In the genomic region with DNA sequence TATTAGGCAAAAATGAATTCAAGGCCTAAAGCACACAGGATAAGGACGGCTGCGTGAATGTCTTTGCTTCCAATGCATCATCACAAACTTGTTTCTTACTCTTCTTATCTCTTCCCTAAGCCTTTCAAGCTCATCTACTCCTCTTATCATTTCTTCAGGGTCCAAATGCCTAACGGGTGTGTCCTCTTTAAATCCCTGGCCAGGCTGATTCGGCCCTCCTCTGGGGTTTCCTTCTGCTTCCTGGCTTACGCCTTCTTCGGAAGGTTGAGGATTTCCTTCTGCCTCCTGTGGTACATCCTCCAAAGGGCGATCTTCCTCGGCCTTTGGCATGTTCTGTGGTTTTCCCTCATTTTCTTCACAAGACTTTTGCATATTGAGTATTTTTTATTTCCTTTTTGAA, we compare ENCODE assay signal across 7 cellular contexts. TPM values are rescaled to one million over a fixed set of nuclear protein-coding genes. Genes with fewer than 3 reads are reported as not detected.
DNase-seq lines count a peak whose midpoint lies in the region; ATAC-seq and TF ChIP-seq lines count a peak whose summit lies in the region.

No MANE protein-coding gene starts in this region.

- peaks cover 0 to 4% of the 10 kb centered on the region in 2 donors for H3K4me1 ChIP-seq in ascending aorta

- ATAC-seq in HG03045 (IDR thresholded peaks at IDR 0.05; ENCODE audit: unreplicated experiment) = no peak

- no peaks in the 10 kb centered on the region for H3K36me3 ChIP-seq in ascending aorta

- TF ChIP-seq CTCF in ascending aorta (IDR thresholded peaks at IDR 0.05) = no peak

- no peak for DNase-seq in Jurkat, Clone E6-1 (ENCODE audit: low read depth, low spot score)
- no peak for DNase-seq in ascending aorta (ENCODE audit: low spot score in 2 of 2)
- peak; percentile 4 for DNase-seq in iris pigment epithelial cell (ENCODE audit: low read depth)
- peak in 3 of 49 donors; percentile 0 to 13 (median 2) for DNase-seq in substantia nigra (lab: John Stamatoyannopoulos, UW)
- no peak for DNase-seq in GM19238 (ENCODE audit: insufficient read length, low spot score)
- no peak for DNase-seq in NCI-H1048 (lab: John Stamatoyannopoulos, UW)

- H3K27ac ChIP-seq in ascending aorta = peak overlapping the region; percentile 76 to 83
- H3K27ac ChIP-seq in substantia nigra (ENCODE audit: low read depth, low read length, poor library complexity, severe bottlenecking) = peak overlapping the region; percentile 87

- H3K9me3 ChIP-seq in ascending aorta = no peaks in the 10 kb centered on the region

- peak overlapping the region; percentile 80 for H3K4me3 ChIP-seq in Jurkat, Clone E6-1 (ENCODE audit: low read length)
- H3K4me3 ChIP-seq in ascending aorta = peak overlapping the region; percentile 56 to 73

- intact Hi-C loops in ascending aorta (cut with DNase I) = loop anchor here (2.0 kb wide), 1 partner anchor 57 kb away; a partner anchor contains a TSS

- H3K27me3 ChIP-seq in ascending aorta = no peaks in the 10 kb centered on the region

RNA-seq across cellular contexts. Expression of a gene that starts 1.3 kb away (rescaled TPM):
- 67.9 TPM for polyA plus RNA-seq in Jurkat, Clone E6-1 (2012; ENCODE audit: insufficient read depth, insufficient read length)
- total RNA-seq in ascending aorta = 39.1 TPM

RNA-seq across cellular contexts. Expression of a gene that starts 22.9 kb away (rescaled TPM):
- not detected for polyA plus RNA-seq in Jurkat, Clone E6-1 (2012; ENCODE audit: insufficient read depth, insufficient read length)
- total RNA-seq in ascending aorta = not detected

RNA-seq across cellular contexts. Expression of a gene that starts 38.7 kb away (rescaled TPM):
- 18.9 TPM for polyA plus RNA-seq in Jurkat, Clone E6-1 (2012; ENCODE audit: insufficient read depth, insufficient read length)
- 11.0 TPM for total RNA-seq in ascending aorta

RNA-seq across cellular contexts. Expression of a gene that starts 57.2 kb away (rescaled TPM):
- 19.4 TPM for polyA plus RNA-seq in Jurkat, Clone E6-1 (2012; ENCODE audit: insufficient read depth, insufficient read length)
- 2.0 TPM for total RNA-seq in ascending aorta
